In the genomic region with DNA sequence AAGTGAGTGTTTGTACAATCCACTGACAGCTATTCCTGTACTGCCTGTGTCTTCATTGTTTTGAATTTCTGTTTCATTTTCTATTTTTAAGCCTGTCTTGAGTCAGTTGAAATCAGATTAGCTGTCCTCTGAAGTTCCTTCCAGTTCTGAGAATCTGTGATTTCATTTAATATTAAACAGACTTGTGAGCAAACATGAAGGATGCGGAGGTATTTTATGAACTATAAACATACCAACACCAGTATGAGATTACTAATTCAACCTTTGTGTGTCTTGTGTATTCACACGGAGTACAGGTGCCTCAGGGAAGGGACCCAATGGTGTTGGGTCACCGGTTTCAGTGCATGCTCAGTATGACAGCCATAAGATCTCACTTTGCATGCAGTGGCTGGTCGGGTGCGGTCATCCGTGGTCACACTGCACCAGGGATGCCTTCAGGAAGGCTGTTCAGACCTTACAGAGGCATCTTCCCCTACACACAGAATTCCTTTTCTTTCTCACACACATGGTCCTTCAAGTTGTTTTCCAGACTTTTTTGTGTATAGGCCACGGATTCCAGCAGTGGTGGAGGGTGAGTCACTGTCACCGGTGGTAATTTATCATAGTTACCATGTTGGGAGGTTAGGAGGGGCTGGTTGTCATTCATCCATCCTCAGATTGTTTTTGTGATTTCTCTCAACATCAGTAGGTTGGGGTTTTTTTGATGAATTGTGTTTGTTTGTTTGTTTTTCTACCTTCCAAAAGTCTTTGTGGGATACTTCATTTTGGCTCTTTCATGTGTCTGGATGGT, we compare ENCODE assay signal across 8 cellular contexts.
A peak's percentile ranks its signal among the peaks of the same experiment; 100 is the strongest.
DNase-seq lines count a peak whose midpoint lies in the region; ATAC-seq, FAIRE-seq and TF ChIP-seq lines count a peak whose summit lies in the region.
"Had no signal": no experiment of that assay in that cellular context is flagged by ENCODE, and none has a peak within 500 bp of the region (broad histone marks: within the 10 kb centered on the region; RNA-seq: fewer than 3 reads in every experiment).

No MANE protein-coding gene starts in this region.

- H3K79me1 ChIP-seq in H1 (ENCODE audit: low read depth, low read length) = no peaks in the 10 kb centered on the region

- POLR2A ChIA-PET in H1 (lab: Charles Lee; ENCODE audit: partially characterized antibody) = no interaction called here

- no peak overlapping the region for H2AK5ac ChIP-seq in H1 (ENCODE audit: low read depth, low read length)

- H3K4ac ChIP-seq in H1 (replicated peaks; ENCODE audit: insufficient read length, low read depth, low read length) = no peak overlapping the region

- H2BK12ac ChIP-seq in H1 (ENCODE audit: low read depth, low read length) = peak overlapping the region; percentile 35; the same call in 1 of the 2 replicates

- H3K9ac ChIP-seq in H1 (replicated peaks in 1 of 4; ENCODE audit: extremely low read depth in 1 of 4, low read depth in 3 of 4, low read length in 3 of 4) = no peak overlapping the region

- no peaks in the 10 kb centered on the region; a peak in 1 of 7 replicates for H3K27me3 ChIP-seq in H1 (replicated peaks in 1 of 4; ENCODE audit: control insufficient read depth in 3 of 4, extremely low read depth in 1 of 4, insufficient read depth in 3 of 4, low read length in 3 of 4)

- no peak overlapping the region for H4K8ac ChIP-seq in H1 (ENCODE audit: extremely low read depth, insufficient read depth, low read length)

- no peak for DNase-seq in H1 (ENCODE audit: low read depth in 1 of 2, low spot score in 2 of 2)
- DNase-seq in NCI-H2196 treated with DMSO at 0.1 percent for 48 hours (lab: John Stamatoyannopoulos, UW; ENCODE audit: unreplicated experiment) = no peak
- DNase-seq in NCI-H1105 (lab: John Stamatoyannopoulos, UW) = no peak
- no peak for DNase-seq in kidney glomerular epithelial cell (lab: John Stamatoyannopoulos, UW)
- DNase-seq: adrenal gland had no signal

- peaks cover 0 to 2% (median 0%) of the 10 kb centered on the region in 4 experiments; a peak in 2 of 7 replicates for H3K4me1 ChIP-seq in H1 (replicated peaks in 1 of 4; ENCODE audit: control insufficient read depth in 3 of 4, insufficient read depth in 4 of 4, low read length in 3 of 4)
- H3K4me1 ChIP-seq: adrenal gland had no signal

- H2BK15ac ChIP-seq in H1 (ENCODE audit: low read length) = no peak overlapping the region

- H2BK5ac ChIP-seq in H1 (ENCODE audit: low read depth, low read length) = no peak overlapping the region

- H3K14ac ChIP-seq in H1 (ENCODE audit: insufficient read length) = no peak overlapping the region

- H4K5ac ChIP-seq in H1 (ENCODE audit: insufficient read length, low read depth, low read length) = no peak overlapping the region

- peak; percentile 86 for ATAC-seq in GM18867 (IDR thresholded peaks at IDR 0.05; ENCODE audit: unreplicated experiment)
- ATAC-seq in GM21447 (IDR thresholded peaks at IDR 0.05; ENCODE audit: unreplicated experiment) = peak; percentile 76
- ATAC-seq in HG03439 (IDR thresholded peaks at IDR 0.05; ENCODE audit: unreplicated experiment) = peak; percentile 86

- CTCF ChIA-PET in H1 (lab: Charles Lee; ENCODE audit: partially characterized antibody) = interaction anchor here (1.3 to 1.5 kb wide), 2 partner anchors 21 to 108 kb away, joined by 3 to 4 read pairs; no protein-coding TSS in a partner anchor

- no peaks in the 10 kb centered on the region for H3K9me3 ChIP-seq in H1 (ENCODE audit: insufficient read depth in 2 of 2, low read depth in 1 of 2, low read length in 1 of 2)
- H3K9me3 ChIP-seq: adrenal gland had no signal

- no peak overlapping the region for H3K23ac ChIP-seq in H1 (ENCODE audit: insufficient read length)

- no peak overlapping the region for H3K4me3 ChIP-seq in H1 (ENCODE audit: extremely low read depth in 1 of 4, insufficient read depth in 2 of 4, low read depth in 3 of 4, low read length in 4 of 4)
- H3K4me3 ChIP-seq: adrenal gland had no signal

- H3K56ac ChIP-seq in H1 (replicated peaks; ENCODE audit: insufficient read length, low read depth, low read length) = no peak overlapping the region

- TF ChIP-seq POLR2A in H1 (IDR thresholded peaks at IDR 0.05; ENCODE audit: control extremely low read depth in 1 of 2, low read depth in 2 of 2, low read length in 2 of 2) = no peak

- no peak overlapping the region for H2BK120ac ChIP-seq in H1 (replicated peaks; ENCODE audit: low read depth, low read length)

- no peak for TF ChIP-seq CTCF in H1 (IDR thresholded peaks at IDR 0.05; ENCODE audit: control extremely low read depth in 1 of 3, insufficient read depth in 1 of 3, low read depth in 1 of 3, low read length in 3 of 3)

- H3K79me2 ChIP-seq in H1 (ENCODE audit: control insufficient read depth in 1 of 2, insufficient read depth in 2 of 2, low read length in 2 of 2) = no peaks in the 10 kb centered on the region

- no peak overlapping the region for H4K91ac ChIP-seq in H1 (replicated peaks; ENCODE audit: insufficient read length, low read length)

- no peak overlapping the region for H3K18ac ChIP-seq in H1 (ENCODE audit: extremely low read depth, low read length)

- 80% methylated on average over 8 of the region's 8 CpGs; no CpG with 5 or more reads in 1 of the 2 experiments for WGBS in H1 (ENCODE audit: extremely low coverage in 1 of 2, insufficient coverage in 1 of 2, insufficient read length in 1 of 2, insufficient replicate concordance in 2 of 2, low coverage in 1 of 2, low lambda C conversion rate in 2 of 2, missing lambda C conversion rate in 1 of 2), 2 experiments

- no peak for TF ChIP-seq EP300 in H1 (IDR thresholded peaks at IDR 0.05; ENCODE audit: borderline replicate concordance in 1 of 2, low read depth in 2 of 2, low read length in 2 of 2)

- H3K36me3 ChIP-seq in H1 (ENCODE audit: control insufficient read depth in 2 of 4, insufficient read depth in 4 of 4, low read length in 3 of 4) = no peaks in the 10 kb centered on the region
- H3K36me3 ChIP-seq: adrenal gland had no signal

- H3K23me2 ChIP-seq in H1 (ENCODE audit: low read depth, low read length) = no peaks in the 10 kb centered on the region

- TF ChIP-seq RAD21 in H1 (IDR thresholded peaks at IDR 0.05 in 1 of 2, conservative IDR thresholded peaks at IDR 0.05 in 1 of 2; ENCODE audit: low read depth in 2 of 2, low read length in 2 of 2) = no peak

- H3K4me2 ChIP-seq in H1 (ENCODE audit: insufficient read depth in 1 of 2, low read depth in 2 of 2, low read length in 2 of 2) = no peak overlapping the region

- no peak overlapping the region for H3K27ac ChIP-seq in H1 (ENCODE audit: low read depth, low read length)
- H3K27ac ChIP-seq: adrenal gland had no signal

- 0 out of 2 replicates have a peak overlapping the region, but pooled peaks have one; percentile 6 for H2BK20ac ChIP-seq in H1 (ENCODE audit: low read length)

- no peak overlapping the region for H2AFZ ChIP-seq in H1 (ENCODE audit: low read length)

- FAIRE-seq in H1 (lab: Jason Lieb, UNC) = no peak

- no peaks in the 10 kb centered on the region for H4K20me1 ChIP-seq in H1 (replicated peaks in 1 of 2; ENCODE audit: control insufficient read depth in 1 of 2, insufficient read depth in 2 of 2, low read length in 2 of 2)

TF ChIP-seq in H1, 55 proteins besides CTCF, POLR2A, EP300 and RAD21:
- no peak for TF ChIP-seq TAF1 (IDR thresholded peaks at IDR 0.05; ENCODE audit: low read depth, low read length)
